8 cellular contexts compared by ENCODE assay signal in genomic region chr6:149567194-149567586, GRCh38. TPM values are rescaled to one million over a fixed set of nuclear protein-coding genes. Genes with fewer than 3 reads are reported as not detected.
DNase-seq lines count a peak whose midpoint lies in the region; ATAC-seq and TF ChIP-seq lines count a peak whose summit lies in the region.

No MANE protein-coding gene starts in this region.

- no peaks in the 10 kb centered on the region for H3K27me3 Mint-ChIP-seq in stimulated activated naive CD8-positive, alpha-beta T cell treated with anti-CD3 and anti-CD28 coated beads, Interleukin-15, Interleukin-2, amounts not matched to agents 100 ng/mL and 50 ng/mL, for 24 hours
- H3K27me3 Mint-ChIP-seq in brain = peaks cover 14% of the 10 kb centered on the region

- peaks cover 25% of the 10 kb centered on the region for H3K4me1 ChIP-seq in mononuclear cell (ENCODE audit: insufficient read depth, low read length)

- ATAC-seq in stimulated activated naive CD8-positive, alpha-beta T cell treated with anti-CD3 and anti-CD28 coated beads, Interleukin-15, Interleukin-2, amounts not matched to agents 100 U/mL and 50 U/mL, for 24 hours = no peak
- ATAC-seq in GM19395 (IDR thresholded peaks at IDR 0.05; ENCODE audit: unreplicated experiment) = no peak

- peak overlapping the region; percentile 21 for H3K27ac Mint-ChIP-seq in stimulated activated naive CD8-positive, alpha-beta T cell treated with anti-CD3 and anti-CD28 coated beads, Interleukin-15, Interleukin-2, amounts not matched to agents 100 ng/mL and 50 ng/mL, for 24 hours
- peak overlapping the region; percentile 34 to 82 (median 74) for H3K27ac Mint-ChIP-seq in brain

- H3K4me3 Mint-ChIP-seq in stimulated activated naive CD8-positive, alpha-beta T cell treated with anti-CD3 and anti-CD28 coated beads, Interleukin-15, Interleukin-2, amounts not matched to agents 100 ng/mL and 50 ng/mL, for 24 hours = peak overlapping the region; percentile 89
- peak overlapping the region; percentile 90 to 94 (median 92) for H3K4me3 Mint-ChIP-seq in brain

- DNase-seq in stimulated activated naive CD8-positive, alpha-beta T cell treated with anti-CD3 and anti-CD28 coated beads, Interleukin-15, Interleukin-2, amounts not matched to agents 100 U/mL and 50 U/mL, for 24 hours = no peak
- DNase-seq in NCI-H510A treated with DMSO at 0.1 percent for 48 hours (lab: John Stamatoyannopoulos, UW) (no peak), AG20443 (ENCODE audit: low spot score) (no peak), HuH-7 (ENCODE audit: low spot score) (no peak)

- no peaks in the 10 kb centered on the region for H3K9me3 Mint-ChIP-seq in stimulated activated naive CD8-positive, alpha-beta T cell treated with anti-CD3 and anti-CD28 coated beads, Interleukin-15, Interleukin-2, amounts not matched to agents 100 ng/mL and 50 ng/mL, for 24 hours
- no peaks in the 10 kb centered on the region for H3K9me3 Mint-ChIP-seq in brain

- H3K9me3 ChIP-seq in mononuclear cell (ENCODE audit: low read depth, low read length) = no peaks in the 10 kb centered on the region

- no peak for TF ChIP-seq CTCF in brain (conservative IDR thresholded peaks at IDR 0.05)

- H3K27me3 ChIP-seq in mononuclear cell (ENCODE audit: insufficient read depth, low read length) = no peaks in the 10 kb centered on the region

- H3K4me1 Mint-ChIP-seq in stimulated activated naive CD8-positive, alpha-beta T cell treated with anti-CD3 and anti-CD28 coated beads, Interleukin-15, Interleukin-2, amounts not matched to agents 100 ng/mL and 50 ng/mL, for 24 hours (ENCODE audit: low read depth) = peaks cover 32% of the 10 kb centered on the region
- peaks cover 33% of the 10 kb centered on the region for H3K4me1 Mint-ChIP-seq in brain

- no peaks in the 10 kb centered on the region for H3K36me3 Mint-ChIP-seq in stimulated activated naive CD8-positive, alpha-beta T cell treated with anti-CD3 and anti-CD28 coated beads, Interleukin-15, Interleukin-2, amounts not matched to agents 100 ng/mL and 50 ng/mL, for 24 hours (ENCODE audit: low read depth)
- no peaks in the 10 kb centered on the region for H3K36me3 Mint-ChIP-seq in brain

- H3K4me3 ChIP-seq in mononuclear cell (ENCODE audit: low read length) = peak overlapping the region; percentile 89

RNA-seq across cellular contexts. Expression of gene GINM1, which starts 1.0 kb away (rescaled TPM):
- 41.8 TPM for polyA plus RNA-seq in brain (ENCODE audit: insufficient read depth, low read depth, low replicate concordance)
- 20.5 TPM for total RNA-seq in mononuclear cell

RNA-seq across cellular contexts. Expression of gene PPIL4, which starts 21.3 kb away (rescaled TPM):
- polyA plus RNA-seq in brain (ENCODE audit: insufficient read depth, low read depth, low replicate concordance) = 14.0 TPM
- total RNA-seq in mononuclear cell = 54.3 TPM
